Comparison of ENCODE assay signal across 24 cellular contexts in the genomic region with DNA sequence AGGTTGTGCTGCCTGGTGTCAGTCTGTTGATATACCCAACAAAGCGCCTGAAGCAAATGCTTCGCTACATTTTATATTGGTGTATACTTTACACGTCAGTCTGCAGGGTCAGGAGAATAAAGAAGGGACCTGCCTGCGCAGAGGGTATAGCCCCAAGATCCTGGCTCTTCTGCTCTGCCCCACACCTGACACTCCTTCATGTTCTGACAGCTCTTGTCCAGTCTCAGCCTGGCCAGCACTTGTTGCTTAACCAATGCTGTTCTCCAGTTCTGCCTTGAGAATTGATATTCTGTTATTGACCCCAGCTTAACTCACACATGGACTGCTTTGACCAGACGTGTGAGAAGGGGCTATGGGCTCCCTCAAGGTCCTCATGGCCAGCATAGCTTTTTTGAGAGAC. TPM values are rescaled to one million over a fixed set of nuclear protein-coding genes. Genes with fewer than 3 reads are reported as not detected.
DNase-seq lines count a peak whose midpoint lies in the region; ATAC-seq, FAIRE-seq and TF ChIP-seq lines count a peak whose summit lies in the region.
"Had no signal": no experiment of that assay in that cellular context is flagged by ENCODE, and none has a peak within 500 bp of the region (broad histone marks: within the 10 kb centered on the region; RNA-seq: fewer than 3 reads in every experiment).

No MANE protein-coding gene starts in this region.

- POLR2A ChIA-PET in HepG2 (lab: Yijun Ruan, JAX): interaction anchor here (1.8 to 2.4 kb wide), 3 partner anchors 33 to 53 kb away, joined by 6 to 8 read pairs (median 7); partner anchors contain the start of gene DAG1

- no peak overlapping the region for H3K4me3 Mint-ChIP-seq in CD4-positive, CD25-positive, alpha-beta regulatory T cell
- H3K4me3 Mint-ChIP-seq in progenitor cell of endocrine pancreas (ENCODE audit: low read depth): no peak overlapping the region
- H3K4me3 Mint-ChIP-seq in CD14-positive monocyte: no peak overlapping the region
- H3K4me3 Mint-ChIP-seq in stimulated activated memory B cell treated with anti-CD40 and anti-IgM and Interleukin-4, amounts not matched to agents 10 μg/mL and 1 μg/mL and 100 μg/mL, for 72 hours: no peak overlapping the region
- H3K4me3 Mint-ChIP-seq: GM23338 had no signal

- no peak overlapping the region for H2AFZ ChIP-seq in HepG2 (ENCODE audit: low read length)
- H2AFZ ChIP-seq: GM23338 had no signal

- no peaks in the 10 kb centered on the region for H3K27me3 ChIP-seq in CD4-positive, CD25-positive, alpha-beta regulatory T cell (ENCODE audit: control insufficient read depth, insufficient read depth, low read length)
- H3K27me3 ChIP-seq in SJCRH30 (no peaks in the 10 kb centered on the region), HepG2 (ENCODE audit: control insufficient read depth in 1 of 2, insufficient read depth in 2 of 2, low read length in 2 of 2) (no peaks in the 10 kb centered on the region; a peak in 1 of 5 replicates), prostate gland (replicated peaks; ENCODE audit: insufficient read depth) (no peaks in the 10 kb centered on the region)

- no peaks in the 10 kb centered on the region for H3K27me3 Mint-ChIP-seq in CD4-positive, CD25-positive, alpha-beta regulatory T cell
- H3K27me3 Mint-ChIP-seq in progenitor cell of endocrine pancreas: no peaks in the 10 kb centered on the region
- H3K27me3 Mint-ChIP-seq in CD14-positive monocyte (ENCODE audit: low read depth in 3 of 3): no peaks in the 10 kb centered on the region
- H3K27me3 Mint-ChIP-seq in stimulated activated memory B cell treated with anti-CD40 and anti-IgM and Interleukin-4, amounts not matched to agents 10 μg/mL and 1 μg/mL and 100 μg/mL, for 72 hours: no peaks in the 10 kb centered on the region

- peaks cover 34% of the 10 kb centered on the region for H3K36me3 ChIP-seq in CD4-positive, CD25-positive, alpha-beta regulatory T cell (ENCODE audit: control insufficient read depth, insufficient read depth, low read length)
- H3K36me3 ChIP-seq in SJCRH30 (peaks cover 17% of the 10 kb centered on the region; the same call in 1 of the 2 replicates), HepG2 (replicated peaks in 1 of 2; ENCODE audit: control insufficient read depth in 1 of 2, insufficient read depth in 2 of 2, low read length in 2 of 2) (peaks cover 16 to 35% of the 10 kb centered on the region in 2 experiments; a peak in 4 of 5 replicates), prostate gland (no peaks in the 10 kb centered on the region)

- peaks cover 9 to 23% (median 16%) of the 10 kb centered on the region in 4 donors for H3K4me1 Mint-ChIP-seq in CD4-positive, CD25-positive, alpha-beta regulatory T cell
- peaks cover 12% of the 10 kb centered on the region for H3K4me1 Mint-ChIP-seq in progenitor cell of endocrine pancreas (ENCODE audit: low read depth)
- peaks cover 14% of the 10 kb centered on the region for H3K4me1 Mint-ChIP-seq in CD14-positive monocyte
- H3K4me1 Mint-ChIP-seq in stimulated activated memory B cell treated with anti-CD40 and anti-IgM and Interleukin-4, amounts not matched to agents 10 μg/mL and 1 μg/mL and 100 μg/mL, for 72 hours: peaks cover 24% of the 10 kb centered on the region

- no peak for FAIRE-seq in HepG2 (lab: Jason Lieb, UNC)
- FAIRE-seq: D721Med, RCC 7860 had no signal

- H3K9me3 ChIP-seq in CD4-positive, CD25-positive, alpha-beta regulatory T cell (ENCODE audit: control insufficient read depth in 2 of 2, low read length in 2 of 2): no peaks in the 10 kb centered on the region
- H3K9me3 ChIP-seq in SJCRH30 (replicated peaks) (no peaks in the 10 kb centered on the region), HepG2 (ENCODE audit: low read length) (no peaks in the 10 kb centered on the region), prostate gland (no peaks in the 10 kb centered on the region)

- peak overlapping the region in 2 of 3 donors; percentile 31 to 33 for H3K27ac Mint-ChIP-seq in CD4-positive, CD25-positive, alpha-beta regulatory T cell
- H3K27ac Mint-ChIP-seq in progenitor cell of endocrine pancreas (peak overlapping the region; percentile 31), CD14-positive monocyte (peak overlapping the region in 2 of 7 donors; percentile 47 to 69)
- H3K27ac Mint-ChIP-seq in stimulated activated memory B cell treated with anti-CD40 and anti-IgM and Interleukin-4, amounts not matched to agents 10 μg/mL and 1 μg/mL and 100 μg/mL, for 72 hours: no peak overlapping the region
- H3K27ac Mint-ChIP-seq: GM23338 had no signal

- intact Hi-C loops in HepG2 (cut with micrococcal nuclease; ENCODE audit: unreplicated experiment) (no loop called here), CD14-positive monocyte (cut with micrococcal nuclease) (no loop called here), prostate gland (cut with DNase I) (no loop called here)

- 100% methylated on average over 5 of the region's 5 CpGs for WGBS in HepG2 (ENCODE audit: low lambda C conversion rate)
- WGBS in prostate gland: 87% methylated on average over 5 of the region's 5 CpGs

- peaks cover 8% of the 10 kb centered on the region for H3K79me2 ChIP-seq in HepG2 (ENCODE audit: insufficient read depth, low read length)

- no peaks in the 10 kb centered on the region for H3K9me3 Mint-ChIP-seq in CD4-positive, CD25-positive, alpha-beta regulatory T cell
- no peaks in the 10 kb centered on the region for H3K9me3 Mint-ChIP-seq in progenitor cell of endocrine pancreas (ENCODE audit: low read depth)
- no peaks in the 10 kb centered on the region for H3K9me3 Mint-ChIP-seq in CD14-positive monocyte
- H3K9me3 Mint-ChIP-seq in stimulated activated memory B cell treated with anti-CD40 and anti-IgM and Interleukin-4, amounts not matched to agents 10 μg/mL and 1 μg/mL and 100 μg/mL, for 72 hours: no peaks in the 10 kb centered on the region
- H3K9me3 Mint-ChIP-seq: GM23338 had no signal

- in situ Hi-C loops in HepG2 (cut with HindIII; ENCODE audit: extremely low pct_ligation_motif_present, low pct_unique_long_range_greater_than_20kb): no loop called here

- H3K9ac ChIP-seq in HepG2 (ENCODE audit: insufficient read depth, low read depth, low read length): 0 out of 2 replicates have a peak overlapping the region, but pooled peaks have one; percentile 7

- CTCF ChIA-PET in HepG2 (lab: Yijun Ruan, JAX; ENCODE audit: low intra/inter-chr PET ratio, low total read pairs): no interaction called here

- no TSS peak for BruUV-seq in HepG2 (replicated peaks; lab: Mats Ljungman, UMichigan)

- ATAC-seq in CD4-positive, CD25-positive, alpha-beta regulatory T cell (ENCODE audit: low read depth in 2 of 2): no peak
- ATAC-seq in HepG2 (no peak), GM18858 (IDR thresholded peaks at IDR 0.05; ENCODE audit: unreplicated experiment) (no peak)
- no peak for ATAC-seq in stimulated activated memory B cell treated with anti-CD40 and anti-IgM and Interleukin-4, amounts not matched to agents 10 μg/mL and 1 μg/mL and 100 μg/mL, for 72 hours
- ATAC-seq: Right ventricle myocardium inferior had no signal

- TF ChIP-seq CTCF in HepG2 (CRISPR knock-in tag; IDR thresholded peaks at IDR 0.05): no peak
- no peak for TF ChIP-seq CTCF in progenitor cell of endocrine pancreas (IDR thresholded peaks at IDR 0.05; ENCODE audit: unreplicated experiment)
- TF ChIP-seq CTCF in CD14-positive monocyte (IDR thresholded peaks at IDR 0.05): no peak
- no peak for TF ChIP-seq CTCF in prostate gland (IDR thresholded peaks at IDR 0.05)

- H3K36me3 Mint-ChIP-seq in CD4-positive, CD25-positive, alpha-beta regulatory T cell: peaks cover 28% of the 10 kb centered on the region
- H3K36me3 Mint-ChIP-seq in progenitor cell of endocrine pancreas (ENCODE audit: insufficient read depth) (peaks cover 17% of the 10 kb centered on the region), CD14-positive monocyte (peaks cover 44 to 58% of the 10 kb centered on the region in 2 donors)
- peaks cover 53% of the 10 kb centered on the region for H3K36me3 Mint-ChIP-seq in stimulated activated memory B cell treated with anti-CD40 and anti-IgM and Interleukin-4, amounts not matched to agents 10 μg/mL and 1 μg/mL and 100 μg/mL, for 72 hours

- no peaks in the 10 kb centered on the region for H4K20me1 ChIP-seq in HepG2 (ENCODE audit: insufficient read depth, low read length)

- H3K27ac ChIP-seq in CD4-positive, CD25-positive, alpha-beta regulatory T cell (ENCODE audit: insufficient read depth, low read length, poor library complexity, severe bottlenecking): no peak overlapping the region
- H3K27ac ChIP-seq in SJCRH30 (peak overlapping the region; percentile 61), HepG2 (ENCODE audit: extremely low read length, insufficient read depth, low read length) (no peak overlapping the region), prostate gland (no peak overlapping the region)

- no peaks in the 10 kb centered on the region for H3K4me1 ChIP-seq in CD4-positive, CD25-positive, alpha-beta regulatory T cell (ENCODE audit: control insufficient read depth, insufficient read depth, low read length, poor library complexity, severe bottlenecking)
- H3K4me1 ChIP-seq in SJCRH30 (peaks cover 18% of the 10 kb centered on the region), HepG2 (ENCODE audit: insufficient read depth, low read length) (peaks cover 34% of the 10 kb centered on the region), prostate gland (replicated peaks) (no peaks in the 10 kb centered on the region)

- no peak overlapping the region for H3K4me2 ChIP-seq in HepG2 (ENCODE audit: low read depth, low read length)
- H3K4me2 ChIP-seq: GM23338 had no signal

- TF ChIP-seq RAD21 in HepG2 (CRISPR knock-in tag; IDR thresholded peaks at IDR 0.05): no peak

- H3K4me3 ChIP-seq in CD4-positive, CD25-positive, alpha-beta regulatory T cell (ENCODE audit: low read depth, low read length): no peak overlapping the region
- H3K4me3 ChIP-seq in SJCRH30: no peak overlapping the region
- H3K4me3 ChIP-seq in HepG2 (replicated peaks in 1 of 3; ENCODE audit: insufficient read depth in 1 of 3, low read depth in 2 of 3, low read length in 3 of 3): no peak overlapping the region
- no peak overlapping the region for H3K4me3 ChIP-seq in prostate gland
- H3K4me3 ChIP-seq: GM23338 had no signal

- TF ChIP-seq POLR2A in HepG2 (IDR thresholded peaks at IDR 0.05; ENCODE audit: insufficient read depth in 1 of 2, low read depth in 2 of 2, low read length in 2 of 2) (no peak), prostate gland (IDR thresholded peaks at IDR 0.05) (no peak)

- DNase-seq in CD4-positive, CD25-positive, alpha-beta regulatory T cell: no peak
- no peak for DNase-seq in SJCRH30
- DNase-seq in HepG2 (ENCODE audit: low spot score): no peak
- DNase-seq in progenitor cell of endocrine pancreas (ENCODE audit: low spot score, unreplicated experiment): no peak
- no peak for DNase-seq in CD14-positive monocyte (ENCODE audit: low spot score)
- no peak for DNase-seq in prostate gland (ENCODE audit: low spot score)
- DNase-seq: AML-193, DMS53, GF-D8, HCEC 1CT, Karpas-422, MV-4-11, NCI-H1105 treated with DMSO at 0.1 percent for 48 hours, NCI-H2029 treated with DMSO at 0.1 percent for 48 hours, NCI-H2171, NCI-H526, OCI-M1 had no signal

- TF ChIP-seq EP300 in HepG2 (IDR thresholded peaks at IDR 0.05; ENCODE audit: low read depth in 2 of 2, low read length in 2 of 2): no peak
- TF ChIP-seq EP300 in HepG2 (CRISPR knock-in tag; IDR thresholded peaks at IDR 0.05; ENCODE audit: borderline replicate concordance): no peak

RNA-seq across cellular contexts. Expression of gene BSN, which starts 35.8 kb away (rescaled TPM):
- total RNA-seq in CD4-positive, CD25-positive, alpha-beta regulatory T cell: 0.12 TPM
- not detected for polyA plus RNA-seq in CD4-positive, CD25-positive, alpha-beta regulatory T cell
- total RNA-seq in SJCRH30 (2014; rRNA removed; shearing (Covaris generic)): 0.08 and 0.14 TPM in 2 replicates
- 0.70 and 0.86 TPM in 2 replicates for total RNA-seq in HepG2 (2016; rRNA removed; fragmentation: Illumina TruSeq; extraction: Trizol)
- total RNA-seq in HepG2 (2016; cell fraction: cytosol; rRNA removed; fragmentation: Illumina TruSeq; extraction: Trizol; ENCODE audit: low read depth): 0.26 and 0.30 TPM in 2 replicates
- 0.67 and 0.71 TPM in 2 replicates for total RNA-seq in HepG2 (2016; cell fraction: insoluble cytoplasmic fraction; rRNA removed; fragmentation: Illumina TruSeq; extraction: Trizol)
- total RNA-seq in HepG2 (2016; cell fraction: membrane; rRNA removed; fragmentation: Illumina TruSeq; extraction: Trizol): 0.28 and 0.43 TPM in 2 replicates
- total RNA-seq in HepG2 (2016; cell fraction: nucleus; rRNA removed; fragmentation: Illumina TruSeq; extraction: Trizol): 1.3 and 2.1 TPM in 2 replicates
- 0.42 and 0.67 TPM in 2 replicates for polyA plus RNA-seq in HepG2 (2011; rRNA removed)
- polyA plus RNA-seq in HepG2 (2011; cell fraction: cytosol; rRNA removed): 0.23 and 0.25 TPM in 2 replicates
- 3.3 TPM in 2 replicates for polyA plus RNA-seq in HepG2 (2011; cell fraction: nucleus; rRNA removed)
- polyA plus RNA-seq in HepG2 (2012): 0.98 and 1.0 TPM in 2 replicates
- polyA plus RNA-seq in HepG2 (2016; cell fraction: cytosol; fragmentation: Illumina TruSeq; extraction: Trizol; ENCODE audit: low read depth): 0.10 and 0.11 TPM in 2 replicates
- polyA plus RNA-seq in HepG2 (2016; cell fraction: insoluble cytoplasmic fraction; fragmentation: Illumina TruSeq; extraction: Trizol; ENCODE audit: low read depth): 0.40 and 0.68 TPM in 2 replicates
- 0.08 and 0.10 TPM in 2 replicates for polyA plus RNA-seq in HepG2 (2016; cell fraction: membrane; fragmentation: Illumina TruSeq; extraction: Trizol; ENCODE audit: low read depth)
- 3.5 and 3.9 TPM in 2 replicates for polyA plus RNA-seq in HepG2 (2016; cell fraction: nucleus; fragmentation: Illumina TruSeq; extraction: Trizol; ENCODE audit: insufficient read depth, low read depth)
- polyA minus RNA-seq in HepG2 (2011; rRNA and poly(A)+ RNA removed; ENCODE audit: low replicate concordance): 0.09 and 1.8 TPM in 2 replicates
- 0.88 and 1.1 TPM in 2 replicates for polyA minus RNA-seq in HepG2 (2011; cell fraction: cytosol; rRNA and poly(A)+ RNA removed)
- polyA minus RNA-seq in HepG2 (2011; cell fraction: nucleus; rRNA and poly(A)+ RNA removed): 1.8 and 2.2 TPM in 2 replicates
- 3.0 and 3.8 TPM in 2 replicates for total RNA-seq in progenitor cell of endocrine pancreas
- not detected for polyA plus RNA-seq in CD14-positive monocyte
- total RNA-seq in prostate gland: 10 to 100 TPM in 1 of 2 donors, under 1 TPM in 1; 0.82 to 11.6 TPM
- polyA plus RNA-seq: AG04450 had no signal

RNA-seq across cellular contexts. Expression of gene DAG1, which starts 48.4 kb away (rescaled TPM):
- 15.7 TPM for total RNA-seq in CD4-positive, CD25-positive, alpha-beta regulatory T cell
- polyA plus RNA-seq in CD4-positive, CD25-positive, alpha-beta regulatory T cell: 1 to 10 TPM; 3.2 to 7.0 (median 3.9) TPM
- total RNA-seq in SJCRH30 (2014; rRNA removed; shearing (Covaris generic)): 79.5 and 82.8 TPM in 2 replicates
- total RNA-seq in HepG2 (2016; rRNA removed; fragmentation: Illumina TruSeq; extraction: Trizol) (26.0 and 50.4 TPM in 2 replicates), progenitor cell of endocrine pancreas (109 and 114 TPM in 2 replicates), prostate gland (100 to 1,000 TPM in 1 of 2 donors, 10 to 100 TPM in 1; 86.7 to 213 TPM)
- total RNA-seq in HepG2 (2016; cell fraction: cytosol; rRNA removed; fragmentation: Illumina TruSeq; extraction: Trizol; ENCODE audit: low read depth): 7.6 and 8.6 TPM in 2 replicates
- total RNA-seq in HepG2 (2016; cell fraction: insoluble cytoplasmic fraction; rRNA removed; fragmentation: Illumina TruSeq; extraction: Trizol): 23.1 and 46.3 TPM in 2 replicates
- 16.0 and 18.5 TPM in 2 replicates for total RNA-seq in HepG2 (2016; cell fraction: membrane; rRNA removed; fragmentation: Illumina TruSeq; extraction: Trizol)
- total RNA-seq in HepG2 (2016; cell fraction: nucleus; rRNA removed; fragmentation: Illumina TruSeq; extraction: Trizol): 65.8 and 74.0 TPM in 2 replicates
- polyA plus RNA-seq in HepG2 (2011; rRNA removed) (47.3 and 49.4 TPM in 2 replicates), CD14-positive monocyte (1 to 10 TPM; 3.9 to 4.2 TPM)
- polyA plus RNA-seq in HepG2 (2011; cell fraction: cytosol; rRNA removed): 28.9 and 29.7 TPM in 2 replicates
- 24.1 and 25.2 TPM in 2 replicates for polyA plus RNA-seq in HepG2 (2011; cell fraction: nucleus; rRNA removed)
- 16.5 and 18.8 TPM in 2 replicates for polyA plus RNA-seq in HepG2 (2012)
- polyA plus RNA-seq in HepG2 (2016; cell fraction: cytosol; fragmentation: Illumina TruSeq; extraction: Trizol; ENCODE audit: low read depth): 3.2 and 3.4 TPM in 2 replicates
- 25.3 and 29.2 TPM in 2 replicates for polyA plus RNA-seq in HepG2 (2016; cell fraction: insoluble cytoplasmic fraction; fragmentation: Illumina TruSeq; extraction: Trizol; ENCODE audit: low read depth)
- polyA plus RNA-seq in HepG2 (2016; cell fraction: membrane; fragmentation: Illumina TruSeq; extraction: Trizol; ENCODE audit: low read depth): 8.3 and 8.4 TPM in 2 replicates
- polyA plus RNA-seq in HepG2 (2016; cell fraction: nucleus; fragmentation: Illumina TruSeq; extraction: Trizol; ENCODE audit: insufficient read depth, low read depth): 93.4 and 97.1 TPM in 2 replicates
- polyA minus RNA-seq in HepG2 (2011; rRNA and poly(A)+ RNA removed; ENCODE audit: low replicate concordance): 198 and 220 TPM in 2 replicates
- 39.7 and 54.7 TPM in 2 replicates for polyA minus RNA-seq in HepG2 (2011; cell fraction: cytosol; rRNA and poly(A)+ RNA removed)
- polyA minus RNA-seq in HepG2 (2011; cell fraction: nucleus; rRNA and poly(A)+ RNA removed): 16.2 and 17.4 TPM in 2 replicates
